In genomic region chr19:19964416-19964815, GRCh38 we compare ENCODE assay signal across 4 cellular contexts.
"Had no signal": no experiment of that assay in that cellular context is flagged by ENCODE, and none has a peak within 500 bp of the region (broad histone marks: within the 10 kb centered on the region; RNA-seq: fewer than 3 reads in every experiment).

No MANE protein-coding gene starts in this region.

- ATAC-seq: GM23338 had no signal

- H3K4me3 Mint-ChIP-seq: GM23338, H9 had no signal

- DNase-seq: H9, HCEC 1CT, IMR-90 had no signal

- H3K4me3 ChIP-seq: GM23338 had no signal

- H3K4me1 Mint-ChIP-seq: GM23338 had no signal

- H3K27ac Mint-ChIP-seq: GM23338, H9 had no signal
